ENCODE assay signal across 22 cellular contexts in the genomic region with DNA sequence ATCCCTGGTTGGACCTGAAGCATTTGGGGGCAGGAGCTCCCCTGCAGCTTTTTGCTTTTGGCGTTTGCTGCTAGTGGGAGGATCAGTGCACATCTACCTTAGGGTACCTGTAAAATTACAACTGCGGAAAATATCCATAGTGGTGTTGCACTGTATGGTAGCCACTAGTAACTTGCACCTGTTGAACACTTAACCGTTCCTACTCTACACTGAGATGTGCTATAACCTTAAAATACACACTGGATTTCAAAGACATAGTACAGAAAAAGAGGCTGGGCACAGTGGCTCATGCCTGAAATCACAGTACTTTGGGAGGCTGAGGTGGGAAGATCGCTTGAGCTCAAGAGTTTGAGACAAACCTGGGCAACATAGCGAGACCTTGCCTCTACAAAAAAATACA.
"Had no signal": no experiment of that assay in that cellular context is flagged by ENCODE, and none has a peak within 500 bp of the region (broad histone marks: within the 10 kb centered on the region; RNA-seq: fewer than 3 reads in every experiment).

No MANE protein-coding gene starts in this region.

- H3K9me3 ChIP-seq: gastrocnemius medialis, left ventricle myocardium inferior, mucosa of descending colon, neutrophil, right lobe of liver, testis had no signal

- H3K27me3 ChIP-seq: brain microvascular endothelial cell, gastrocnemius medialis, neutrophil, right lobe of liver, testis had no signal

- H3K9me3 Mint-ChIP-seq: activated CD4-positive, alpha-beta T cell treated with anti-CD3 and anti-CD28 coated beads, Interleukin-2, amount 10 ng/mL, durations not matched to agents 24 days and 14 days; activated CD8-positive, alpha-beta T cell treated with anti-CD3 and anti-CD28 coated beads for 36 hours; effector memory CD8-positive, alpha-beta T cell; nephron progenitor cell had no signal

- ATAC-seq: activated CD8-positive, alpha-beta T cell treated with anti-CD3 and anti-CD28 coated beads for 36 hours; effector memory CD8-positive, alpha-beta T cell; gastrocnemius medialis; mucosa of descending colon; right lobe of liver; stimulated activated naive CD8-positive, alpha-beta T cell treated with anti-CD3 and anti-CD28 coated beads, Interleukin-15, Interleukin-2, amounts not matched to agents 100 U/mL and 50 U/mL, for 24 hours had no signal

- H3K36me3 ChIP-seq: brain microvascular endothelial cell, gastrocnemius medialis, left ventricle myocardium inferior, right lobe of liver had no signal

- DNase-seq: activated CD4-positive, alpha-beta T cell treated with anti-CD3 and anti-CD28 coated beads, Interleukin-2, amount 10 ng/mL, durations not matched to agents 24 days and 14 days; activated CD8-positive, alpha-beta T cell treated with anti-CD3 and anti-CD28 coated beads for 36 hours; activated naive CD4-positive, alpha-beta T cell treated with Interleukin-2 at 50 U/mL for 16 hours; amniotic stem cell; brain microvascular endothelial cell; cortex of kidney; effector memory CD8-positive, alpha-beta T cell; erythroblast; gastrocnemius medialis; glutamatergic neuron; islet precursor cell; left ventricle myocardium inferior; mucosa of descending colon; nephron progenitor cell; stimulated activated CD4-positive, alpha-beta T cell treated with anti-CD3 and anti-CD28 coated beads, Interleukin-2, amount 100 ng/mL, for 48 hours; stimulated activated naive CD8-positive, alpha-beta T cell treated with anti-CD3 and anti-CD28 coated beads, Interleukin-15, Interleukin-2, amounts not matched to agents 100 U/mL and 50 U/mL, for 24 hours; testis; trophoblast cell had no signal

- H3K27ac Mint-ChIP-seq: activated CD4-positive, alpha-beta T cell treated with anti-CD3 and anti-CD28 coated beads, Interleukin-2, amount 10 ng/mL, durations not matched to agents 24 days and 14 days; activated CD8-positive, alpha-beta T cell treated with anti-CD3 and anti-CD28 coated beads for 36 hours; nephron progenitor cell; progenitor cell of endocrine pancreas had no signal

- H3K27ac ChIP-seq: brain microvascular endothelial cell, gastrocnemius medialis, left ventricle myocardium inferior, neutrophil, testis, VCaP had no signal

- H3K4me3 ChIP-seq: gastrocnemius medialis, left ventricle myocardium inferior, mucosa of descending colon, right lobe of liver, testis had no signal

- H3K4me3 Mint-ChIP-seq: activated CD4-positive, alpha-beta T cell treated with anti-CD3 and anti-CD28 coated beads, Interleukin-2, amount 10 ng/mL, durations not matched to agents 24 days and 14 days; activated CD8-positive, alpha-beta T cell treated with anti-CD3 and anti-CD28 coated beads for 36 hours; nephron progenitor cell had no signal

- H3K27me3 Mint-ChIP-seq: activated CD4-positive, alpha-beta T cell treated with anti-CD3 and anti-CD28 coated beads, Interleukin-2, amount 10 ng/mL, durations not matched to agents 24 days and 14 days; activated CD8-positive, alpha-beta T cell treated with anti-CD3 and anti-CD28 coated beads for 36 hours; effector memory CD8-positive, alpha-beta T cell had no signal
